Comparison of ENCODE assay signal across 28 cellular contexts in the genomic region with DNA sequence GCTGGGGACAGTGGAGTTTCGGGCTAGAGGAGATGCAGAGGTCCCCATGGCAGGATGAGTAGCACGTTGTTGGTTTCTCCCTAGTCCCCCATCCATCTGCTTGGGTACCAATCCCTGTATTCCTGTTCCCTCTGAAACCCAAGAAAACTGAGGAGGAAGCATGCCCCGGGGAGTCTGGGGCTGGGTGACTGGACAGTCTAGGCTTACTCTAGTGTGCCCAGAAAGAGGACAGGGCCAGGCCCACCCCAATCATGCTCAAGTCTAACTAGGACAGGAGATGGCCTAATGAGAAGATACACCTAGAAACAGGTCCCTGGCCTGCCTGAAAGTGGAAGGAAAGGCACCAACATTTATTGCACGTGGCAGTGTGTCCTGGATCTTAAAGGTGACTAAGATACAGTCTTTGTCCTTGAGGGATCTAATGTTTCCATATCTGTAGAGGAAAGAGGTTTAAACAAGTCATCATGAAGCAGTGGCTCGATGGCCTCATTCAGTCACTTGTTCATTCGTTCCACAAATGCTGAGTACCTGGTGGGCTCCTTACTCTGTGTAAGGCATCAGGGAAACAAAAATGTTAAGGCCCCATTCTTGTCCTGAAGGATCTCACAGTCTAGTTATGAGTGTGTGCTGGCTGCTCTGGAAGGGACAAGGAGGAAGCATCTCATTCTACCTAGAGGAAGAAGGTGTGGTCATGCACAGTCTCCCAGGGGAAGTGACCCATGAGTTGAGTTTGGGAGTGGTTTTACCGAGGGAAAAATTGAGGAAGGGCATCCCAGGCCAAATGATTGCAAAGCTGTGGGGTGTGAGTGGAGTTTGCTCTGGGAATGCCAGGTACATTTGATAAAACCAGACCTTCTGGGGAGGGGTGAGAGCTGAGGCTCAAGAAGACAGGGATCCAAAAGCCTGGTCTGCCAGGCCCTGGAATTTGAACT. TPM values are rescaled to one million over a fixed set of nuclear protein-coding genes. Genes with fewer than 3 reads are reported as not detected.
DNase-seq lines count a peak whose midpoint lies in the region; TF ChIP-seq lines count a peak whose summit lies in the region.
"Had no signal": no experiment of that assay in that cellular context is flagged by ENCODE, and none has a peak within 500 bp of the region (broad histone marks: within the 10 kb centered on the region; RNA-seq: fewer than 3 reads in every experiment).

No MANE protein-coding gene starts in this region.

- H3K79me1 ChIP-seq in trophoblast cell (ENCODE audit: low read length), result peaks cover 14% of the 10 kb centered on the region

- no peak overlapping the region for H2AFZ ChIP-seq in trophoblast cell (ENCODE audit: insufficient read depth, low read length, poor library complexity)
- H2AFZ ChIP-seq: hepatocyte had no signal

- H3K23ac ChIP-seq in trophoblast cell (ENCODE audit: low read length), result no peak overlapping the region

- POLR2A ChIA-PET in CD4-positive, alpha-beta memory T cell (lab: Charles Lee; ENCODE audit: partially characterized antibody), result no interaction called here

- H3K4me2 ChIP-seq in BLaER1, result peak overlapping the region; percentile 37
- no peak overlapping the region for H3K4me2 ChIP-seq in trophoblast cell (ENCODE audit: low read length)
- H3K4me2 ChIP-seq: hepatocyte had no signal

- H2BK12ac ChIP-seq in trophoblast cell (ENCODE audit: low read length), result no peak overlapping the region

- CTCF ChIA-PET in CD4-positive, alpha-beta memory T cell (lab: Charles Lee; ENCODE audit: partially characterized antibody), result interaction anchor here (0.8 to 2.2 kb wide), 2 partner anchors 10 to 29 kb away, joined by 3 to 10 read pairs; no protein-coding TSS in a partner anchor

- H2BK5ac ChIP-seq in trophoblast cell (ENCODE audit: low read depth, low read length, poor library complexity), result no peak overlapping the region

- H3K4me3 ChIP-seq in BLaER1 (no peak overlapping the region), dorsolateral prefrontal cortex (no peak overlapping the region), trophoblast cell (ENCODE audit: low read depth, low read length) (no peak overlapping the region), tibial nerve (no peak overlapping the region), HAP-1 (no peak overlapping the region)
- H3K4me3 ChIP-seq in CD4-positive, alpha-beta memory T cell (ENCODE audit: low read length in 2 of 2), result no peak overlapping the region
- H3K4me3 ChIP-seq: hepatocyte, psoas muscle, SJCRH30, suprapubic skin had no signal

- peak overlapping the region; percentile 25 for H3K18ac ChIP-seq in trophoblast cell (ENCODE audit: low read length)

- no peak overlapping the region for H2BK120ac ChIP-seq in trophoblast cell (ENCODE audit: insufficient read depth, low read length, poor library complexity)

- in situ Hi-C loops in HAP-1 (cut with MboI; ENCODE audit: low sequenced_read_pairs), result no loop called here

- H3K4ac ChIP-seq in trophoblast cell (ENCODE audit: low read depth, low read length), result no peak overlapping the region

- no peaks in the 10 kb centered on the region for H3K27me3 ChIP-seq in BLaER1
- no peaks in the 10 kb centered on the region for H3K27me3 ChIP-seq in CD4-positive, alpha-beta memory T cell (ENCODE audit: insufficient read depth, low read length)
- no peaks in the 10 kb centered on the region for H3K27me3 ChIP-seq in dorsolateral prefrontal cortex
- H3K27me3 ChIP-seq in trophoblast cell (ENCODE audit: insufficient read depth, low read length), result no peaks in the 10 kb centered on the region
- no peaks in the 10 kb centered on the region for H3K27me3 ChIP-seq in tibial nerve
- H3K27me3 ChIP-seq in HAP-1 (ENCODE audit: low read depth), result no peaks in the 10 kb centered on the region
- H3K27me3 ChIP-seq: foreskin keratinocyte, hepatocyte, SJCRH30, suprapubic skin had no signal

- WGBS in trophoblast cell (ENCODE audit: extremely low coverage, insufficient coverage, insufficient read length), result no CpG with 5 or more reads among the region's 7 CpGs
- 67 to 78% methylated on average over 7 of the region's 7 CpGs for WGBS in tibial nerve, 2 donors

- TF ChIP-seq CTCF in dorsolateral prefrontal cortex (IDR thresholded peaks at IDR 0.05 in 54 of 56, conservative IDR thresholded peaks at IDR 0.05 in 2 of 56; ENCODE audit: low read depth in 1 of 56, partially characterized antibody in 56 of 56), result no peak
- TF ChIP-seq CTCF in tibial nerve (IDR thresholded peaks at IDR 0.05), result no peak

- H3K79me2 ChIP-seq in trophoblast cell (ENCODE audit: control insufficient read depth, insufficient read depth, low read length, poor library complexity), result no peaks in the 10 kb centered on the region
- H3K79me2 ChIP-seq: hepatocyte had no signal

- H3K9me3 ChIP-seq in BLaER1 (no peaks in the 10 kb centered on the region), trophoblast cell (ENCODE audit: insufficient read depth, low read depth, low read length) (no peaks in the 10 kb centered on the region), tibial nerve (no peaks in the 10 kb centered on the region), HAP-1 (no peaks in the 10 kb centered on the region)
- H3K9me3 ChIP-seq in CD4-positive, alpha-beta memory T cell (ENCODE audit: control insufficient read depth in 1 of 2, low read length in 2 of 2), result no peaks in the 10 kb centered on the region
- H3K9me3 ChIP-seq: psoas muscle, SJCRH30, suprapubic skin had no signal

- H3K27ac ChIP-seq in BLaER1, result no peak overlapping the region
- H3K27ac ChIP-seq in CD4-positive, alpha-beta memory T cell (ENCODE audit: low read depth, low read length), result no peak overlapping the region
- peak overlapping the region in 58 of 59 donors; percentile 11 to 100 (median 95) for H3K27ac ChIP-seq in dorsolateral prefrontal cortex
- no peak overlapping the region for H3K27ac ChIP-seq in trophoblast cell (ENCODE audit: low read depth, low read length)
- H3K27ac ChIP-seq in tibial nerve, result no peak overlapping the region
- H3K27ac ChIP-seq: foreskin keratinocyte, hepatocyte, HL-60, suprapubic skin had no signal

- peaks cover 100% of the 10 kb centered on the region for H4K20me1 ChIP-seq in BLaER1

- no peak overlapping the region for H4K12ac ChIP-seq in trophoblast cell (ENCODE audit: low read depth, low read length)

- no peak overlapping the region for H2AK5ac ChIP-seq in trophoblast cell (ENCODE audit: low read length)

- H3K36me3 ChIP-seq in BLaER1 (peaks cover 11% of the 10 kb centered on the region; the same call in 1 of the 2 replicates), trophoblast cell (ENCODE audit: control insufficient read depth in 1 of 2, insufficient read depth in 2 of 2, low read length in 2 of 2) (no peaks in the 10 kb centered on the region), tibial nerve (no peaks in the 10 kb centered on the region), HAP-1 (replicated peaks) (no peaks in the 10 kb centered on the region)
- H3K36me3 ChIP-seq in CD4-positive, alpha-beta memory T cell (ENCODE audit: insufficient read depth, low read length), result no peaks in the 10 kb centered on the region
- H3K36me3 ChIP-seq: SJCRH30, suprapubic skin had no signal

- H3K4me1 ChIP-seq in BLaER1 (peaks cover 53% of the 10 kb centered on the region), trophoblast cell (ENCODE audit: control insufficient read depth in 1 of 2, insufficient read depth in 2 of 2, low read length in 2 of 2) (peaks cover 34 to 41% of the 10 kb centered on the region in 2 experiments), tibial nerve (peaks cover 0 to 31% (median 15%) of the 10 kb centered on the region in 4 donors), HAP-1 (peaks cover 3% of the 10 kb centered on the region)
- H3K4me1 ChIP-seq in CD4-positive, alpha-beta memory T cell (ENCODE audit: insufficient read depth, low read length), result no peaks in the 10 kb centered on the region
- H3K4me1 ChIP-seq: foreskin keratinocyte had no signal

- H3K14ac ChIP-seq in trophoblast cell (ENCODE audit: low read length), result no peak overlapping the region

- DNase-seq in CD4-positive, alpha-beta memory T cell, result no peak
- DNase-seq in dorsolateral prefrontal cortex (no peak), trophoblast cell (no peak), tibial nerve (ENCODE audit: low spot score in 2 of 2) (no peak), HAP-1 (ENCODE audit: low spot score in 2 of 2) (no peak), occipital lobe (lab: John Stamatoyannopoulos, UW) (no peak)
- DNase-seq: activated CD4-positive, alpha-beta T cell treated with anti-CD3 and anti-CD28 coated beads for 1 hour; activated CD8-positive, alpha-beta memory T cell treated with anti-CD3 and anti-CD28 coated beads for 24 hours; activated naive CD4-positive, alpha-beta T cell treated with anti-CD3 and anti-CD28 coated beads, Interleukin-2, amount 50 U/mL, for 16 hours; activated T-cell treated with anti-CD3 and anti-CD28 coated beads, Interleukin-2, amount 50 U/mL, for 4 hours; CD4-positive, CD25-positive, alpha-beta regulatory T cell; effector CD8-positive, alpha-beta T cell; EL; foreskin keratinocyte; Kasumi-1; midbrain; MV-4-11; NCI-H524 treated with DMSO at 0.1 percent for 48 hours; NK-92 treated with Interleukin-12 subunit alpha and Interleukin-12 subunit beta, amount 100 ng/mL, for 24 hours; psoas muscle; SJCRH30; T-cell had no signal

- no peak overlapping the region for H3K9ac ChIP-seq in BLaER1
- H3K9ac ChIP-seq in trophoblast cell (ENCODE audit: low read length), result no peak overlapping the region

- H4K8ac ChIP-seq in trophoblast cell (ENCODE audit: low read depth, low read length), result no peak overlapping the region

- H3K4me1 Mint-ChIP-seq in CD4-positive, alpha-beta memory T cell, result no peaks in the 10 kb centered on the region
- H3K4me1 Mint-ChIP-seq: CD4-positive, CD25-positive, alpha-beta regulatory T cell had no signal

- TF ChIP-seq POLR2A in tibial nerve (IDR thresholded peaks at IDR 0.05), result no peak

- no peaks in the 10 kb centered on the region for H3K9me3 Mint-ChIP-seq in CD4-positive, alpha-beta memory T cell
- H3K9me3 Mint-ChIP-seq: activated T-cell treated with anti-CD3 and anti-CD28 coated beads, Interleukin-2, amount 50 U/mL, for 4 hours; CD4-positive, CD25-positive, alpha-beta regulatory T cell; T-cell had no signal

- peak overlapping the region in 4 of 7 donors; percentile 6 to 65 (median 36) for H3K27ac Mint-ChIP-seq in CD4-positive, alpha-beta memory T cell
- H3K27ac Mint-ChIP-seq: CD4-positive, CD25-positive, alpha-beta regulatory T cell; T-cell had no signal

- H3K36me3 Mint-ChIP-seq in CD4-positive, alpha-beta memory T cell, result no peaks in the 10 kb centered on the region
- H3K36me3 Mint-ChIP-seq: CD4-positive, CD25-positive, alpha-beta regulatory T cell; T-cell had no signal

- no peaks in the 10 kb centered on the region for H3K27me3 Mint-ChIP-seq in CD4-positive, alpha-beta memory T cell

- H3K4me3 Mint-ChIP-seq in CD4-positive, alpha-beta memory T cell, result no peak overlapping the region
- H3K4me3 Mint-ChIP-seq: activated T-cell treated with anti-CD3 and anti-CD28 coated beads, Interleukin-2, amount 50 U/mL, for 4 hours; CD4-positive, CD25-positive, alpha-beta regulatory T cell; T-cell had no signal

- no peak for TF ChIP-seq EP300 in tibial nerve (IDR thresholded peaks at IDR 0.05)

- intact Hi-C loops in CD4-positive, alpha-beta memory T cell (cut with micrococcal nuclease), result no loop called here
- intact Hi-C loops in dorsolateral prefrontal cortex (cut with DNase I), result no loop called here

- H4K91ac ChIP-seq in trophoblast cell (ENCODE audit: low read depth, low read length), result peak overlapping the region; percentile 33

RNA-seq across cellular contexts. Expression of a gene that starts 10.0 kb away (rescaled TPM):
- 1 to 10 TPM in 1 of 2 experiments, under 1 TPM in 1; 0.78 to 1.3 TPM for total RNA-seq in CD4-positive, alpha-beta memory T cell
- under 1 TPM; 0.25 to 0.76 TPM for polyA plus RNA-seq in CD4-positive, alpha-beta memory T cell
- total RNA-seq in dorsolateral prefrontal cortex (100 to 1,000 TPM in 101 of 120 experiments, 10 to 100 TPM in 19; 55.9 to 606 (median 176) TPM), tibial nerve (10 to 100 TPM in 1 of 4 donors, 1 to 10 TPM in 3; 5.1 to 14.1 (median 7.5) TPM), occipital lobe (0.16 TPM)
- polyA plus RNA-seq in trophoblast cell (2013), result 22.8 and 24.6 TPM in 2 replicates
- polyA plus RNA-seq: CD4-positive, CD25-positive, alpha-beta regulatory T cell; neural cell had no signal

RNA-seq across cellular contexts. Expression of a gene that starts 58.6 kb away (rescaled TPM):
- under 1 TPM; 0.42 to 0.44 TPM for total RNA-seq in CD4-positive, alpha-beta memory T cell
- polyA plus RNA-seq in CD4-positive, alpha-beta memory T cell, result not detected
- 1 to 10 TPM in 107 of 120 experiments, under 1 TPM in 13; 0.46 to 4.5 (median 1.7) TPM for total RNA-seq in dorsolateral prefrontal cortex
- polyA plus RNA-seq in trophoblast cell (2013), result 2.8 TPM in 2 replicates
- under 1 TPM in 1 of 4 donors, not detected in 3; 0.44 TPM for total RNA-seq in tibial nerve
- 0.94 TPM for total RNA-seq in occipital lobe
- total RNA-seq: liver, psoas muscle, suprapubic skin had no signal
- polyA plus RNA-seq: CD4-positive, CD25-positive, alpha-beta regulatory T cell; liver; psoas muscle had no signal

Comparison
In these comparisons a context has a peak if more than half of its experiments do, and no peak if none do; other contexts are left out.
1. H3K27ac ChIP-seq: peak in dorsolateral prefrontal cortex (58 of 59); none in BLaER1 (single experiment), CD4-positive, alpha-beta memory T cell (single experiment), trophoblast cell (single experiment) and tibial nerve (0 of 4).